In the genomic region with DNA sequence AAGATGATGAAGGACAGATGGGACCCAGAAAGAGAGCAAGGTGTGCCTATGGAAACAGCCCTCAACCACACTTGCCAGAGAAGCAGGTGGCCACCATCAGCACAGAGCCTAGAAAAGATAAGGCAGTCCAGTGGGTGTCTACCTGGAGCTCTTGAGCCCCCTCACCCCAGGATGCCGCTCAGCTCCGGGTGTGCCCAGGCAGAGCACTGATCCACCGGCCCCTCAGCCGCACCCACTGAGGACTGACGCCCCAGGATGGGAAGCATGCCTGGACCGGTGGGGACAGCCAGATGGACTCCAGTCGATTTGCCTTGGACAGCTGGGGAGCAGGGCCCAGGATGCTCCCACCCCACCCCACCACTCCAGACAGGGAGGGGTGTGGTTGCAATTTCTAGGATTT, we compare ENCODE assay signal across 1 cellular context.
TF ChIP-seq lines count a peak whose summit lies in the region.

No MANE protein-coding gene starts in this region.

TF ChIP-seq in IMR-90, 13 proteins besides CTCF, POLR2A, EP300 and RAD21:
- TF ChIP-seq BHLHE40 (IDR thresholded peaks at IDR 0.05; ENCODE audit: low read depth, low read length) (no peak), CHD1 (IDR thresholded peaks at IDR 0.05; ENCODE audit: low read depth, low read length) (no peak)
